Comparison of ENCODE assay signal across 8 cellular contexts in the genomic region with DNA sequence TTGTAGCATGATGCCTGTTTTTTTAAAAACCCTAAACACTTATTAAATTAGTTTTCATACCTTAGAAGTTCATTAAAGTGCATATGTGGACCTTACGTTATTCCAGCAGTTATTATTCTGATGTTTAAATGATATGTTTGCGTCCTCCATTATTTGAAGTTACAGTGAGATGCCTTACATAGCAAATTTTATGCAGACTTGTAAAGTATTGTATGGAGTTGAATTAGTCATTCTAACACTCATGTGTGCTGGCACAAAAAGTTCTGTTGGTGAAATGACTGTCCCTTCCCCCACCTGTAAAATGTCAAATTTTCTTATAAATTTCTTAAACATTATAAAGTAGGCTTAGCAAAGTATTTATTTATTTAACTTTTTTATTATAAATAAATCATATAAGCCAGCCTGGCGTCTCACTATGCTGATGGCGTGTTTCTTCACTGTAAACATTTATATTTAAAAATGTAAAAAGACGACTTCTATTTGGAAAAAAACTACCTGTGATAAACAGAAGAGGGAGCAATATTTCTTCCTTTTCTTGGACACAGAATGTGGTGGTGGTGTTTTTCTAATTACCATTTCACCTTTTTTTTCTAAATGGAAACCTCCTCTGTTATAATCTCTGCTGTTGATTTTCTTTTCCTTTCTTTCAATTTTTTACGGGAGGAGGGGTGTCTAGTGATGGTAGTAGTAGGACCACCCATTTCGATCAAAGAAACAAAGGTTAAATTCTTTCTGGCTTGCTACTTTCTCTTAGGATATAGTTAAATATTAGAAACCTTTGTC.
DNase-seq lines count a peak whose midpoint lies in the region; ATAC-seq, FAIRE-seq and TF ChIP-seq lines count a peak whose summit lies in the region.

No MANE protein-coding gene starts in this region.

- peak; percentile 40 for TF ChIP-seq CTCF in AG09319 (IDR thresholded peaks at IDR 0.05; ENCODE audit: low read depth, low read length)
- TF ChIP-seq CTCF in VCaP (conservative IDR thresholded peaks at IDR 0.05), result peak; percentile 56

- H3K4me1 ChIP-seq in small intestine (ENCODE audit: control insufficient read depth in 2 of 2, insufficient read depth in 1 of 2, low read depth in 1 of 2, low read length in 1 of 2), result no peaks in the 10 kb centered on the region

- no peak overlapping the region for H3K27ac ChIP-seq in VCaP
- H3K27ac ChIP-seq in small intestine (ENCODE audit: low read depth in 1 of 2, low read length in 1 of 2), result no peak overlapping the region

- 64 to 81% (median 65%) methylated on average over 7 of the region's 7 CpGs for WGBS in small intestine, 3 donors

- no peaks in the 10 kb centered on the region for H3K9me3 ChIP-seq in small intestine (ENCODE audit: control insufficient read depth, low read depth)

- H3K4me3 ChIP-seq in small intestine (ENCODE audit: low read depth in 1 of 2, low read length in 2 of 2), result no peak overlapping the region

- DNase-seq in AG09319 (ENCODE audit: extremely low read depth, low read depth), result no peak
- peak; percentile 12 for DNase-seq in HT-29 (ENCODE audit: low spot score)
- no peak for DNase-seq in iPS-NIHi7 (ENCODE audit: extremely low spot score)
- DNase-seq in small intestine, result no peak
- no peak for DNase-seq in cerebellum (ENCODE audit: low spot score)

- no peak for ATAC-seq in HG03442 (IDR thresholded peaks at IDR 0.05; ENCODE audit: unreplicated experiment)

- FAIRE-seq in islet of Langerhans (lab: Jason Lieb, UNC) (peak; percentile 17), small intestine (lab: Jason Lieb, UNC) (no peak)

- H3K36me3 ChIP-seq in small intestine (ENCODE audit: control insufficient read depth in 2 of 2, insufficient read depth in 2 of 2, low read length in 2 of 2), result no peaks in the 10 kb centered on the region

- no peaks in the 10 kb centered on the region for H3K27me3 ChIP-seq in small intestine (ENCODE audit: control insufficient read depth in 2 of 2, insufficient read depth in 2 of 2, low read length in 2 of 2)
